In the genomic region with DNA sequence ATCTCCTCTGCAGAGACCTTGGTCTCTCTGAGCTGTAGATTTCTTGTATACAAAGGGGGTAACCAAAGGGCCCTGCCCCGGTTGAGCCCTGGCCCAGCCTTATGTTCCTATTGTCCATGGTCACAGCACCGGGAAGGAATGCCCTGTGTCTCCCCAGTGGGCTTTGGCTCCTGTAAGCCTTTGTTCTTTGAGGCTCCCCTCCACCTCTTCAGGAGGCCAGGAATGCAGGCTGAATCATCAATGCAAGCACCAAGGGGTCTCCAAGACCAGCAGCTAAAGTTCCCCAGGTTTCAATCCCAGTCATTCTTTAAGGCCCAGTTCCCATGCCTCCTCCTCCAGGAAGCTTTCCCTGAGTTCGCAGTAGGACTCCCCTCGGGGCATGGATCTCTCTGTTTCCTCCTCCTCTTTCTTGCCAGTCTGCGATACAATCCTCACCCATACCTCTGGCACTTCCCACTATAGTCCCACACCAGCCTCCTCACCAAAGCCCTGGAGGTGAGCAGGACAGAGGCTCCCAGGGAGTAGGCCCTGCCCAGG, we compare ENCODE assay signal across 22 cellular contexts. TPM values are rescaled to one million over a fixed set of nuclear protein-coding genes. Genes with fewer than 3 reads are reported as not detected.
DNase-seq lines count a peak whose midpoint lies in the region; ATAC-seq, FAIRE-seq and TF ChIP-seq lines count a peak whose summit lies in the region.
"Had no signal": no experiment of that assay in that cellular context is flagged by ENCODE, and none has a peak within 500 bp of the region (broad histone marks: within the 10 kb centered on the region; RNA-seq: fewer than 3 reads in every experiment).

No MANE protein-coding gene starts in this region.

- CTCF ChIA-PET in A549 (lab: Yijun Ruan, JAX) (interaction anchor here (0.6 to 6.9 kb wide), 6 partner anchors 19 to 248 kb away, joined by 3 to 59 read pairs (median 3); a partner anchor contains a TSS), H1 (lab: Charles Lee; ENCODE audit: partially characterized antibody) (interaction anchor here (0.7 to 31.5 kb wide), 13 partner anchors 8 to 122 kb away, joined by 3 to 603 read pairs (median 5); a partner anchor contains a TSS)

- H3K79me1 ChIP-seq in H1 (ENCODE audit: low read depth, low read length) = no peaks in the 10 kb centered on the region

- H3K9ac ChIP-seq in HUES64 (ENCODE audit: low read depth, low read length) (peak overlapping the region; percentile 61; the same call in 1 of the 2 replicates), H1 (replicated peaks in 1 of 4; ENCODE audit: extremely low read depth in 1 of 4, low read depth in 3 of 4, low read length in 3 of 4) (no peak overlapping the region)

- H3K4me2 ChIP-seq in A549 = no peak overlapping the region
- H3K4me2 ChIP-seq in H1 (ENCODE audit: insufficient read depth in 1 of 2, low read depth in 2 of 2, low read length in 2 of 2) = peak overlapping the region in 1 of 2 experiments; percentile 15; a peak in 1 of 4 replicates

- H3K4me3 Mint-ChIP-seq in mesothelial cell of epicardium = no peak overlapping the region
- H3K4me3 Mint-ChIP-seq in naive thymus-derived CD8-positive, alpha-beta T cell = no peak overlapping the region
- H3K4me3 Mint-ChIP-seq: CD4-positive, alpha-beta memory T cell had no signal

- no peak for TF ChIP-seq RAD21 in A549 (conservative IDR thresholded peaks at IDR 0.05 in 1 of 2, IDR thresholded peaks at IDR 0.05 in 1 of 2)
- no peak for TF ChIP-seq RAD21 in H1 (IDR thresholded peaks at IDR 0.05 in 1 of 2, conservative IDR thresholded peaks at IDR 0.05 in 1 of 2; ENCODE audit: low read depth in 2 of 2, low read length in 2 of 2)

- peak overlapping the region; percentile 34 for H3K27ac Mint-ChIP-seq in mesothelial cell of epicardium
- H3K27ac Mint-ChIP-seq in naive thymus-derived CD8-positive, alpha-beta T cell = peak overlapping the region in 2 of 10 donors; percentile 8 to 43

- no peak for FAIRE-seq in A549 (lab: Jason Lieb, UNC)
- no peak for FAIRE-seq in H1 (lab: Jason Lieb, UNC)
- FAIRE-seq: GM12891, GM18507, H54 had no signal

- H3K4me3 ChIP-seq in A549 (no peak overlapping the region), HUES64 (ENCODE audit: low read length) (no peak overlapping the region), H1 (ENCODE audit: extremely low read depth in 1 of 4, insufficient read depth in 2 of 4, low read depth in 3 of 4, low read length in 4 of 4) (no peak overlapping the region)
- no peak overlapping the region for H3K4me3 ChIP-seq in effector memory CD4-positive, alpha-beta T cell (ENCODE audit: insufficient read depth, low read depth, low read length, poor library complexity, severe bottlenecking)
- H3K4me3 ChIP-seq: SJSA1 had no signal

- no peaks in the 10 kb centered on the region for H3K27me3 Mint-ChIP-seq in mesothelial cell of epicardium (ENCODE audit: low read depth)
- H3K27me3 Mint-ChIP-seq in naive thymus-derived CD8-positive, alpha-beta T cell = no peaks in the 10 kb centered on the region
- H3K27me3 Mint-ChIP-seq: CD4-positive, alpha-beta memory T cell had no signal

- H3K36me3 Mint-ChIP-seq in mesothelial cell of epicardium = no peaks in the 10 kb centered on the region
- H3K36me3 Mint-ChIP-seq in naive thymus-derived CD8-positive, alpha-beta T cell = peaks cover 0 to 3% (median 0%) of the 10 kb centered on the region in 3 donors

- H3K4me1 ChIP-seq in A549 (no peaks in the 10 kb centered on the region), HUES64 (ENCODE audit: insufficient read depth, low read length) (peaks cover 33% of the 10 kb centered on the region), H1 (replicated peaks in 1 of 4; ENCODE audit: control insufficient read depth in 3 of 4, insufficient read depth in 4 of 4, low read length in 3 of 4) (peaks cover 8 to 19% (median 14%) of the 10 kb centered on the region in 4 experiments)
- H3K4me1 ChIP-seq in effector memory CD4-positive, alpha-beta T cell (ENCODE audit: control insufficient read depth, insufficient read depth, low read length, poor library complexity, severe bottlenecking) = no peaks in the 10 kb centered on the region
- H3K4me1 ChIP-seq: SJSA1 had no signal

- no peak overlapping the region for H2AFZ ChIP-seq in H1 (ENCODE audit: low read length)

- TF ChIP-seq CTCF in A549 (IDR thresholded peaks at IDR 0.05) (no peak), H1 (IDR thresholded peaks at IDR 0.05; ENCODE audit: control extremely low read depth in 1 of 3, insufficient read depth in 1 of 3, low read depth in 1 of 3, low read length in 3 of 3) (no peak), mesothelial cell of epicardium (IDR thresholded peaks at IDR 0.05; ENCODE audit: unreplicated experiment) (no peak)

- H3K14ac ChIP-seq in H1 (ENCODE audit: insufficient read length) = no peak overlapping the region

- DNase-seq in A549 (ENCODE audit: low read depth in 1 of 2, low spot score in 1 of 2) (no peak), H1 (ENCODE audit: low read depth in 1 of 2, low spot score in 2 of 2) (peak in 1 of 2 experiments; percentile 44), mesothelial cell of epicardium (ENCODE audit: low spot score in 2 of 2, unreplicated experiment in 2 of 2) (no peak)
- DNase-seq in naive thymus-derived CD8-positive, alpha-beta T cell = no peak
- DNase-seq in effector memory CD4-positive, alpha-beta T cell = no peak
- DNase-seq: 8988T; CD4-positive, alpha-beta memory T cell; DND-41; GDM1; KBM-7; NCI-H1417 treated with DMSO at 0.1 percent for 48 hours; NCI-H2081; NCI-H748 treated with DMSO at 0.1 percent for 48 hours; PC-3 had no signal

- H3K36me3 ChIP-seq in HUES64 (ENCODE audit: insufficient read depth, low read length) (no peaks in the 10 kb centered on the region), H1 (ENCODE audit: control insufficient read depth in 2 of 4, insufficient read depth in 4 of 4, low read length in 3 of 4) (no peaks in the 10 kb centered on the region; a peak in 1 of 8 replicates)
- peaks cover 9% of the 10 kb centered on the region for H3K36me3 ChIP-seq in effector memory CD4-positive, alpha-beta T cell (ENCODE audit: control insufficient read depth, insufficient read depth, low read length)
- H3K36me3 ChIP-seq: SJSA1 had no signal

- H3K79me2 ChIP-seq in H1 (ENCODE audit: control insufficient read depth in 1 of 2, insufficient read depth in 2 of 2, low read length in 2 of 2) = no peaks in the 10 kb centered on the region

- no peak overlapping the region for H3K4ac ChIP-seq in H1 (replicated peaks; ENCODE audit: insufficient read length, low read depth, low read length)

- no peak for TF ChIP-seq POLR2A in A549 (IDR thresholded peaks at IDR 0.05; ENCODE audit: low read length)
- TF ChIP-seq POLR2A in H1 (IDR thresholded peaks at IDR 0.05; ENCODE audit: control extremely low read depth in 1 of 2, low read depth in 2 of 2, low read length in 2 of 2) = no peak

- no peak overlapping the region for H4K8ac ChIP-seq in H1 (ENCODE audit: extremely low read depth, insufficient read depth, low read length)

- H3K9me3 ChIP-seq in A549 (no peaks in the 10 kb centered on the region), HUES64 (ENCODE audit: insufficient read depth, low read depth, low read length) (no peaks in the 10 kb centered on the region), H1 (ENCODE audit: insufficient read depth in 2 of 2, low read depth in 1 of 2, low read length in 1 of 2) (no peaks in the 10 kb centered on the region)
- H3K9me3 ChIP-seq in effector memory CD4-positive, alpha-beta T cell (ENCODE audit: control insufficient read depth, low read length) = no peaks in the 10 kb centered on the region
- H3K9me3 ChIP-seq: SJSA1 had no signal

- no peak overlapping the region for H2BK120ac ChIP-seq in H1 (replicated peaks; ENCODE audit: low read depth, low read length)

- no peaks in the 10 kb centered on the region for H3K27me3 ChIP-seq in HUES64 (ENCODE audit: insufficient read depth, low read length)
- no peaks in the 10 kb centered on the region for H3K27me3 ChIP-seq in H1 (replicated peaks in 1 of 4; ENCODE audit: control insufficient read depth in 3 of 4, extremely low read depth in 1 of 4, insufficient read depth in 3 of 4, low read length in 3 of 4)
- no peaks in the 10 kb centered on the region for H3K27me3 ChIP-seq in effector memory CD4-positive, alpha-beta T cell (replicated peaks; ENCODE audit: control insufficient read depth, insufficient read depth, low read length, poor library complexity, severe bottlenecking)
- H3K27me3 ChIP-seq: SJSA1 had no signal

- ATAC-seq in A549 (peak in 1 of 2 experiments; percentile 16; a peak in 1 of 6 replicates), GM18870 (IDR thresholded peaks at IDR 0.05; ENCODE audit: unreplicated experiment) (no peak), GM18517 (IDR thresholded peaks at IDR 0.05; ENCODE audit: unreplicated experiment) (no peak)
- no peak for ATAC-seq in naive thymus-derived CD8-positive, alpha-beta T cell
- ATAC-seq: PC-3 had no signal

- H3K27ac ChIP-seq in A549 (0 out of 6 replicates have a peak overlapping the region, but pooled peaks of 1 of the 2 experiments have one; percentile 19), HUES64 (ENCODE audit: low read depth, low read length) (peak overlapping the region; percentile 90), H1 (ENCODE audit: low read depth, low read length) (0 out of 2 replicates have a peak overlapping the region, but pooled peaks have one; percentile 43)
- H3K27ac ChIP-seq in effector memory CD4-positive, alpha-beta T cell (ENCODE audit: insufficient read depth, low read length, poor library complexity, severe bottlenecking) = no peak overlapping the region
- H3K27ac ChIP-seq: SJSA1 had no signal

- H2AK5ac ChIP-seq in H1 (ENCODE audit: low read depth, low read length) = peak overlapping the region; percentile 71; the same call in 1 of the 2 replicates

- H2BK20ac ChIP-seq in H1 (ENCODE audit: low read length) = peak overlapping the region; percentile 48; the same call in 1 of the 2 replicates

- H4K5ac ChIP-seq in H1 (ENCODE audit: insufficient read length, low read depth, low read length) = no peak overlapping the region

- 85% methylated on average over 5 of the region's 5 CpGs for WGBS in A549 (ENCODE audit: missing lambda C conversion rate)
- WGBS in HUES64 = 38% methylated on average over 5 of the region's 5 CpGs
- WGBS in H1 (ENCODE audit: extremely low coverage in 1 of 2, insufficient coverage in 1 of 2, insufficient read length in 1 of 2, insufficient replicate concordance in 2 of 2, low coverage in 1 of 2, low lambda C conversion rate in 2 of 2, missing lambda C conversion rate in 1 of 2), 2 experiments = 78% methylated on average over 5 of the region's 5 CpGs; no CpG with 5 or more reads in 1 of the 2 experiments

- POLR2A ChIA-PET in A549 (lab: Yijun Ruan, JAX) (no interaction called here), H1 (lab: Charles Lee; ENCODE audit: partially characterized antibody) (interaction anchor here (0.7 to 2.0 kb wide), 8 partner anchors 9 to 100 kb away, joined by 3 to 6 read pairs (median 4); a partner anchor contains a TSS)
- POLR2A ChIA-PET in naive thymus-derived CD8-positive, alpha-beta T cell (lab: Charles Lee) = no interaction called here

- peaks cover 2% of the 10 kb centered on the region; the same call in 1 of the 2 replicates for H3K23me2 ChIP-seq in H1 (ENCODE audit: low read depth, low read length)

- no peak overlapping the region for H2BK12ac ChIP-seq in H1 (ENCODE audit: low read depth, low read length)

- H3K23ac ChIP-seq in H1 (ENCODE audit: insufficient read length) = no peak overlapping the region

- H3K9me3 Mint-ChIP-seq in mesothelial cell of epicardium = no peaks in the 10 kb centered on the region
- no peaks in the 10 kb centered on the region for H3K9me3 Mint-ChIP-seq in naive thymus-derived CD8-positive, alpha-beta T cell
- H3K9me3 Mint-ChIP-seq: CD4-positive, alpha-beta memory T cell had no signal

- peak overlapping the region; percentile 21; the same call in 1 of the 2 replicates for H2BK5ac ChIP-seq in H1 (ENCODE audit: low read depth, low read length)

- no peak for TF ChIP-seq EP300 in A549 (IDR thresholded peaks at IDR 0.05)
- no peak for TF ChIP-seq EP300 in H1 (IDR thresholded peaks at IDR 0.05; ENCODE audit: borderline replicate concordance in 1 of 2, low read depth in 2 of 2, low read length in 2 of 2)

- H4K91ac ChIP-seq in H1 (replicated peaks; ENCODE audit: insufficient read length, low read length) = peak overlapping the region; percentile 50

- no peak overlapping the region; the same call in 1 of the 2 replicates for H2BK15ac ChIP-seq in H1 (ENCODE audit: low read length)

- H4K20me1 ChIP-seq in H1 (replicated peaks in 1 of 2; ENCODE audit: control insufficient read depth in 1 of 2, insufficient read depth in 2 of 2, low read length in 2 of 2) = no peaks in the 10 kb centered on the region

- peak overlapping the region; percentile 62; the same call in 1 of the 2 replicates for H3K18ac ChIP-seq in H1 (ENCODE audit: extremely low read depth, low read length)

- peaks cover 36% of the 10 kb centered on the region for H3K4me1 Mint-ChIP-seq in mesothelial cell of epicardium
- peaks cover 0 to 3% (median 0%) of the 10 kb centered on the region in 4 donors for H3K4me1 Mint-ChIP-seq in naive thymus-derived CD8-positive, alpha-beta T cell

- no peak overlapping the region for H3K56ac ChIP-seq in H1 (replicated peaks; ENCODE audit: insufficient read length, low read depth, low read length)

RNA-seq across cellular contexts. Expression of a gene that starts 29.2 kb away (rescaled TPM):
- polyA plus RNA-seq in A549 (2011; rRNA removed) = 1.0 and 1.7 TPM in 2 replicates
- 1.5 and 1.6 TPM in 2 replicates for polyA plus RNA-seq in A549 (2012; cell fraction: cytosol; rRNA removed)
- 2.8 and 3.3 TPM in 2 replicates for polyA plus RNA-seq in A549 (2012; cell fraction: nucleus; rRNA removed)
- polyA plus RNA-seq in A549 (2017; fragmentation: RNase III; extraction: RNeasy Plus Mini Kit Qiagen cat#74134 plus additional on column Dnase treatment) = 0.56 to 0.72 TPM (median 0.69 TPM) in 3 replicates
- polyA minus RNA-seq in A549 (2011; rRNA and poly(A)+ RNA removed) = 0.73 and 1.2 TPM in 2 replicates
- 0.35 TPM for polyA plus RNA-seq in HUES64 (2013, experiment 1 of 2)
- 0.70 TPM for polyA plus RNA-seq in HUES64 (2013, experiment 2 of 2)
- total RNA-seq in H1 (2021; fragmentation: NEBNext Ultra II Directional; extraction: Animal tissue kit (Norgen Biotek cat#: 25700)) = 0.35 and 0.40 TPM in 2 replicates
- polyA plus RNA-seq in H1 (2011; rRNA removed) = 0.41 and 0.64 TPM in 2 replicates
- polyA plus RNA-seq in H1 (2011; cell fraction: cytosol; rRNA removed) = 0.50 TPM
- 0.40 TPM for polyA plus RNA-seq in H1 (2011; cell fraction: nucleus; rRNA removed)
- 0.24 to 0.70 TPM (median 0.66 TPM) in 3 of 4 replicates, not detected in the other for polyA plus RNA-seq in H1 (2012, experiment 1 of 2)
- polyA plus RNA-seq in H1 (2012, experiment 2 of 2) = 0.24 TPM
- polyA plus RNA-seq in H1 (2013, experiment 1 of 2) = 0.32 TPM
- 0.31 TPM for polyA plus RNA-seq in H1 (2013, experiment 2 of 2)
- polyA minus RNA-seq in H1 (2011; rRNA and poly(A)+ RNA removed) = 0.10 TPM in 1 of 2 replicates, not detected in the other
- 1.0 TPM for polyA minus RNA-seq in H1 (2011; cell fraction: cytosol; rRNA and poly(A)+ RNA removed)
- polyA minus RNA-seq in H1 (2011; cell fraction: nucleus; rRNA and poly(A)+ RNA removed) = not detected
- 0.38 to 0.67 TPM (median 0.59 TPM) in 3 replicates for total RNA-seq in mesothelial cell of epicardium
- total RNA-seq in naive thymus-derived CD8-positive, alpha-beta T cell = 1 to 10 TPM in 1 of 2 experiments, under 1 TPM in 1; 0.66 to 1.3 TPM
- 1 to 10 TPM in 1 of 3 donors, under 1 TPM in 2; 0.38 to 1.2 (median 0.74) TPM for polyA plus RNA-seq in naive thymus-derived CD8-positive, alpha-beta T cell
- total RNA-seq: HT1080 had no signal
